ENCODE assay signal across 9 cellular contexts in genomic region chrX:23662853-23663252, GRCh38. TPM values are rescaled to one million over a fixed set of nuclear protein-coding genes. Genes with fewer than 3 reads are reported as not detected.
A peak's percentile ranks its signal among the peaks of the same experiment; 100 is the strongest.
DNase-seq lines count a peak whose midpoint lies in the region; ATAC-seq, FAIRE-seq and TF ChIP-seq lines count a peak whose summit lies in the region.
"Had no signal": no experiment of that assay in that cellular context is flagged by ENCODE, and none has a peak within 500 bp of the region (broad histone marks: within the 10 kb centered on the region; RNA-seq: fewer than 3 reads in every experiment).

No MANE protein-coding gene starts in this region.

- DNase-seq in GM13976 (ENCODE audit: low spot score): peak; percentile 39
- DNase-seq in HTR-8/SVneo (ENCODE audit: insufficient read length, low spot score): no peak
- DNase-seq in germinal center (ENCODE audit: low spot score): peak; percentile 7
- DNase-seq in immature natural killer cell: no peak
- no peak for DNase-seq in esophagus muscularis mucosa (ENCODE audit: extremely low spot score)
- no peak for DNase-seq in left cardiac atrium
- DNase-seq in activated effector memory CD4-positive, alpha-beta T cell treated with anti-CD3 and anti-CD28 coated beads, Interleukin-2, amount 50 U/mL, for 16 hours: no peak
- DNase-seq: heart left ventricle had no signal

- peaks cover 0 to 6% (median 4%) of the 10 kb centered on the region in 4 donors for H3K4me1 ChIP-seq in esophagus muscularis mucosa

- no peaks in the 10 kb centered on the region for H3K36me3 ChIP-seq in esophagus muscularis mucosa
- H3K36me3 ChIP-seq: heart left ventricle had no signal

- WGBS in esophagus muscularis mucosa: 56% methylated on average over 1 of the region's 1 CpG

- no peaks in the 10 kb centered on the region for H3K27me3 ChIP-seq in esophagus muscularis mucosa
- H3K27me3 ChIP-seq: heart left ventricle had no signal

- TF ChIP-seq EP300 in esophagus muscularis mucosa (IDR thresholded peaks at IDR 0.05): no peak

- no peaks in the 10 kb centered on the region for H3K9me3 ChIP-seq in esophagus muscularis mucosa

- no peak for TF ChIP-seq CTCF in GM13976 (IDR thresholded peaks at IDR 0.05; ENCODE audit: borderline replicate concordance, control extremely low read depth, extremely low read depth, insufficient read depth, missing control alignments)
- no peak for TF ChIP-seq CTCF in esophagus muscularis mucosa (IDR thresholded peaks at IDR 0.05)

- H3K27ac ChIP-seq in esophagus muscularis mucosa (replicated peaks in 1 of 4): no peak overlapping the region

- in situ Hi-C loops in GM13976 (cut with MboI; ENCODE audit: low sequenced_read_pairs, unreplicated experiment): no loop called here

- H3K36me3 Mint-ChIP-seq in immature natural killer cell: no peaks in the 10 kb centered on the region

- H3K27me3 Mint-ChIP-seq in immature natural killer cell (ENCODE audit: low read depth in 3 of 3): peaks cover 0 to 3% (median 0%) of the 10 kb centered on the region in 3 donors

- H3K9me3 Mint-ChIP-seq in immature natural killer cell: no peaks in the 10 kb centered on the region

- FAIRE-seq in HTR-8/SVneo (lab: Jason Lieb, UNC): peak; percentile 82

- H3K4me3 Mint-ChIP-seq in immature natural killer cell: no peak overlapping the region

- intact Hi-C loops in esophagus muscularis mucosa (cut with DNase I) (no loop called here), left cardiac atrium (cut with DNase I) (no loop called here)

- TF ChIP-seq POLR2A in esophagus muscularis mucosa (IDR thresholded peaks at IDR 0.05; ENCODE audit: low read depth): no peak

- peaks cover 21 to 30% of the 10 kb centered on the region in 2 donors for H3K4me1 Mint-ChIP-seq in immature natural killer cell

- ATAC-seq in GM21390 (IDR thresholded peaks at IDR 0.05; ENCODE audit: unreplicated experiment): peak; percentile 53
- no peak for ATAC-seq in left cardiac atrium
- ATAC-seq: heart left ventricle had no signal

- no peak overlapping the region for H3K4me3 ChIP-seq in esophagus muscularis mucosa
- H3K4me3 ChIP-seq: heart left ventricle had no signal

- peak overlapping the region in 2 of 6 donors; percentile 29 to 63 for H3K27ac Mint-ChIP-seq in immature natural killer cell

RNA-seq across cellular contexts. Expression of gene PRDX4, which starts 4.4 kb away (rescaled TPM):
- polyA plus RNA-seq in immature natural killer cell: 10 to 100 TPM; 49.1 to 95.2 (median 66.7) TPM
- 100 to 1,000 TPM in 2 of 4 donors, 10 to 100 TPM in 2; 64.6 to 120 (median 90.3) TPM for total RNA-seq in esophagus muscularis mucosa
- 10 to 100 TPM; 65.2 to 77.4 TPM for total RNA-seq in left cardiac atrium

Comparison
In these comparisons a context has a peak if more than half of its experiments do, and no peak if none do; other contexts are left out.
1. DNase-seq: peak in GM13976 (single experiment) and germinal center (single experiment); none in HTR-8/SVneo (single experiment), immature natural killer cell (0 of 3), esophagus muscularis mucosa (single experiment), left cardiac atrium (single experiment) and activated effector memory CD4-positive, alpha-beta T cell treated with anti-CD3 and anti-CD28 coated beads, Interleukin-2, amount 50 U/mL, for 16 hours (single experiment).